Comparison of ENCODE assay signal across 11 cellular contexts in genomic region chr6:113565306-113565705, GRCh38.
DNase-seq lines count a peak whose midpoint lies in the region; ATAC-seq and TF ChIP-seq lines count a peak whose summit lies in the region.
"Had no signal": no experiment of that assay in that cellular context is flagged by ENCODE, and none has a peak within 500 bp of the region (broad histone marks: within the 10 kb centered on the region; RNA-seq: fewer than 3 reads in every experiment).

No MANE protein-coding gene starts in this region.

- H3K4me1 ChIP-seq in SK-N-SH (ENCODE audit: control insufficient read depth in 1 of 2, insufficient read depth in 2 of 2, low read depth in 1 of 2, low read length in 1 of 2) (peaks cover 12 to 14% of the 10 kb centered on the region in 2 experiments; a peak in 3 of 4 replicates), esophagus muscularis mucosa (peaks cover 2 to 22% (median 19%) of the 10 kb centered on the region in 4 donors), upper lobe of right lung (peaks cover 7% of the 10 kb centered on the region)

- H3K4me3 Mint-ChIP-seq in nephron: peak overlapping the region; percentile 59 to 77 (median 71)
- H3K4me3 Mint-ChIP-seq: natural killer cell had no signal

- H3K9me3 Mint-ChIP-seq in nephron: no peaks in the 10 kb centered on the region

- no peak for ATAC-seq in SK-N-SH treated with all-trans-retinoic acid at 6 μM for 48 hours
- ATAC-seq in upper lobe of right lung: no peak
- no peak for ATAC-seq in HG02763 (IDR thresholded peaks at IDR 0.05; ENCODE audit: unreplicated experiment)
- no peak for ATAC-seq in GM19467 (IDR thresholded peaks at IDR 0.05; ENCODE audit: unreplicated experiment)
- ATAC-seq: natural killer cell had no signal

- WGBS in SK-N-SH (ENCODE audit: low lambda C conversion rate): 80% methylated on average over 10 of the region's 10 CpGs
- WGBS in esophagus muscularis mucosa: 44% methylated on average over 10 of the region's 10 CpGs

- H3K4me3 ChIP-seq in SK-N-SH (ENCODE audit: low read depth in 2 of 2, low read length in 1 of 2) (no peak overlapping the region), esophagus muscularis mucosa (peak overlapping the region; percentile 44 to 51 (median 48)), upper lobe of right lung (peak overlapping the region; percentile 3)

- peaks cover 26% of the 10 kb centered on the region for H3F3A ChIP-seq in SK-N-SH (replicated peaks; ENCODE audit: insufficient read depth)

- peak overlapping the region; percentile 80; the same call in 1 of the 2 replicates for H2AFZ ChIP-seq in SK-N-SH (ENCODE audit: low read depth)

- peak overlapping the region; percentile 43; the same call in 1 of the 2 replicates for H3K4me2 ChIP-seq in SK-N-SH

- H3K79me2 ChIP-seq in SK-N-SH (ENCODE audit: insufficient read depth): no peaks in the 10 kb centered on the region

- H3K9me3 ChIP-seq in SK-N-SH: no peaks in the 10 kb centered on the region
- no peaks in the 10 kb centered on the region for H3K9me3 ChIP-seq in esophagus muscularis mucosa
- H3K9me3 ChIP-seq in upper lobe of right lung: no peaks in the 10 kb centered on the region

- CTCF ChIA-PET in SK-N-SH (lab: Yijun Ruan, JAX): no interaction called here

- TF ChIP-seq CTCF in SK-N-SH (IDR thresholded peaks at IDR 0.05): no peak
- no peak for TF ChIP-seq CTCF in esophagus muscularis mucosa (IDR thresholded peaks at IDR 0.05)
- TF ChIP-seq CTCF in nephron (IDR thresholded peaks at IDR 0.05; ENCODE audit: unreplicated experiment in 3 of 3): no peak
- no peak for TF ChIP-seq CTCF in upper lobe of right lung (IDR thresholded peaks at IDR 0.05)

- DNase-seq in SK-N-SH (no peak), esophagus muscularis mucosa (ENCODE audit: extremely low spot score) (no peak), upper lobe of right lung (no peak), Kasumi-1 (lab: John Stamatoyannopoulos, UW) (no peak)
- DNase-seq: GDM1, natural killer cell, SIG-M5 had no signal

- H3K9ac ChIP-seq in SK-N-SH: peak overlapping the region; percentile 52; the same call in 1 of the 2 replicates

- TF ChIP-seq POLR2A in esophagus muscularis mucosa (IDR thresholded peaks at IDR 0.05; ENCODE audit: low read depth): no peak

- no peaks in the 10 kb centered on the region for H4K20me1 ChIP-seq in SK-N-SH (ENCODE audit: insufficient read depth)

- H3K4me1 Mint-ChIP-seq in nephron: peaks cover 25% of the 10 kb centered on the region
- H3K4me1 Mint-ChIP-seq: natural killer cell had no signal

- H3K36me3 ChIP-seq in SK-N-SH (replicated peaks in 1 of 2; ENCODE audit: control insufficient read depth in 1 of 2, insufficient read depth in 2 of 2, low read length in 1 of 2): no peaks in the 10 kb centered on the region
- no peaks in the 10 kb centered on the region for H3K36me3 ChIP-seq in esophagus muscularis mucosa
- H3K36me3 ChIP-seq in upper lobe of right lung: no peaks in the 10 kb centered on the region

- TF ChIP-seq EP300 in SK-N-SH (IDR thresholded peaks at IDR 0.05; ENCODE audit: borderline replicate concordance in 1 of 2, low read depth in 1 of 2, low read length in 1 of 2): no peak
- TF ChIP-seq EP300 in esophagus muscularis mucosa (IDR thresholded peaks at IDR 0.05): no peak

- no peaks in the 10 kb centered on the region for H3K9me2 ChIP-seq in SK-N-SH

- no peak for TF ChIP-seq RAD21 in SK-N-SH (IDR thresholded peaks at IDR 0.05; ENCODE audit: low read length)

- no peaks in the 10 kb centered on the region for H3K27me3 ChIP-seq in SK-N-SH (ENCODE audit: insufficient read depth)
- H3K27me3 ChIP-seq in esophagus muscularis mucosa: no peaks in the 10 kb centered on the region
- H3K27me3 ChIP-seq in upper lobe of right lung: no peaks in the 10 kb centered on the region

- intact Hi-C loops in esophagus muscularis mucosa (cut with DNase I): loop anchor here (10.0 kb wide), 2 partner anchors 141 to 289 kb away; partner anchors contain the start of gene MARCKS
- intact Hi-C loops in upper lobe of right lung (cut with DNase I): no loop called here

- peak overlapping the region; percentile 89 to 93 (median 91) for H3K27ac Mint-ChIP-seq in nephron
- H3K27ac Mint-ChIP-seq: natural killer cell had no signal

- POLR2A ChIA-PET in SK-N-SH (lab: Yijun Ruan, JAX): no interaction called here

- no peaks in the 10 kb centered on the region for H3K36me3 Mint-ChIP-seq in nephron (ENCODE audit: low read depth)
- H3K36me3 Mint-ChIP-seq: natural killer cell had no signal

- H3K27me3 Mint-ChIP-seq in nephron (ENCODE audit: low read depth): peaks cover 7% of the 10 kb centered on the region

- H3K27ac ChIP-seq in SK-N-SH (ENCODE audit: low read depth in 2 of 2, low read length in 1 of 2) (peak overlapping the region; percentile 85 to 89), esophagus muscularis mucosa (replicated peaks in 1 of 4) (peak overlapping the region; percentile 68 to 82 (median 72)), upper lobe of right lung (peak overlapping the region; percentile 63)

TF ChIP-seq in SK-N-SH, 30 proteins besides CTCF, POLR2A, EP300 and RAD21 (continues in another document):
- TF ChIP-seq CHD2 (IDR thresholded peaks at IDR 0.05; ENCODE audit: low read length, partially characterized antibody) (no peak), JUND (IDR thresholded peaks at IDR 0.05) (no peak), GATA2 (CRISPR knock-in tag; IDR thresholded peaks at IDR 0.05) (no peak), SIN3A (IDR thresholded peaks at IDR 0.05; ENCODE audit: borderline replicate concordance, low read depth, low read length) (no peak), RFX5 (IDR thresholded peaks at IDR 0.05; ENCODE audit: low read length) (no peak), PBX3 (IDR thresholded peaks at IDR 0.05) (no peak)

TF ChIP-seq in SK-N-SH treated with all-trans-retinoic acid at 6 μM for 48 hours, 23 proteins besides CTCF, POLR2A, EP300 and RAD21:
- TF ChIP-seq ZFP30 (CRISPR knock-in tag; IDR thresholded peaks at IDR 0.05): no peak

Comparison
In these comparisons a context has a peak if more than half of its experiments do, and no peak if none do; other contexts are left out.
1. H3K4me3 ChIP-seq: peak in esophagus muscularis mucosa (4 of 4) and upper lobe of right lung (single experiment); none in SK-N-SH (0 of 2).
2. Peak in every context shown above with its lines, with median percentiles within 50 percentile points of each other: H3K27ac ChIP-seq.